Comparison of ENCODE assay signal across 2 cellular contexts in genomic region chr1:53205496-53205895, GRCh38.
A peak's percentile ranks its signal among the peaks of the same experiment; 100 is the strongest.
TF ChIP-seq lines count a peak whose summit lies in the region.

No MANE protein-coding gene starts in this region.

TF ChIP-seq in HEK293, 187 proteins besides CTCF, POLR2A, EP300 and RAD21:
- TF ChIP-seq ZNF585B (tag by site-specific recombination; IDR thresholded peaks at IDR 0.05): peak; percentile 97
TF ChIP-seq in HEK293: peak in this region for 1; not testable (repeated sequence) for 186.

TF ChIP-seq in K562, 482 proteins besides CTCF, POLR2A, EP300 and RAD21:
- peak; percentile 47 for TF ChIP-seq ZFP36 (IDR thresholded peaks at IDR 0.05; ENCODE audit: low read depth, low read length, partially characterized antibody)
